Comparison of ENCODE assay signal across 31 cellular contexts in the genomic region with DNA sequence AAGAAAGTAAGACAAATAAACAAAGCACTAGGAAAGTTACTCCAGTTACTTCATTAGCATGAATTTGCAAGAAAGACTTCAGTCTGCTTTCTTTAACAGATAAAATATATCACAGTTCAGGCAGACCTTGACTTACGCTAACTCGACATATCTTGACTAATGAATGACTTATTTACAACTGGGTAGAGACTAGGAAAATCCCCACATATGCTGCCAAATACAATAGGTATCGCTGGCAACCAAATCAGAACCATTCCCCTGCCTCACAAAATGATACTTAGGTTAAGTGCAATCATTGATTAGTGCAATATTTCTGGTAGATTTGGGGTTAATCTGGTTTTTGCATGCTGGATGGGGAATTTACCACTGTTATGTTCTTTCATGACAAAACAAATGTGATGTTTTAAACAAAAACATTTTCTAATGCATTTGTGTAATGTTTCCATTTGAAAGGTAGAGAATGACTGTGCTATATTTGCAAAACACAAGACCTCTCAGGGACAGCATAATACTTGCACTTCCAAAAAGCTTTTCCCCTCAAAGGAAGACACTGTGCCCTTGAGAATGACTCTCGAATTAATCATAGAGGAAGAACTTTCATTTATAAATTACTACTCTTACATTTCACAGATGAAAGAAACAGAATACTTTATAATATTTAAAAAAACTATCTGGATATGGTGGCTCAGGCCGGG.
"Had no signal": no experiment of that assay in that cellular context is flagged by ENCODE, and none has a peak within 500 bp of the region (broad histone marks: within the 10 kb centered on the region; RNA-seq: fewer than 3 reads in every experiment).

No MANE protein-coding gene starts in this region.

- H3K27me3 Mint-ChIP-seq: activated CD8-positive, alpha-beta T cell treated with anti-CD3 and anti-CD28 coated beads for 36 hours; brain; natural killer cell treated with Interleukin-12 subunit alpha and Interleukin-12 subunit beta and Interleukin-15 and Interleukin-18, amount 100 ng/mL, for 72 hours; stimulated activated naive B cell treated with anti-CD40 and anti-IgM and Interleukin-4, amounts not matched to agents 10 μg/mL and 1 μg/mL and 100 μg/mL, for 72 hours; T-helper 17 cell had no signal

- H3K27ac ChIP-seq: cardiac muscle cell, coronary artery, dorsolateral prefrontal cortex, left lung, lower lobe of right lung, right lobe of liver, skin epidermis, stomach, thyroid gland, upper lobe of left lung, vagina had no signal

- H3K4me1 ChIP-seq: left lung, lower lobe of right lung, thyroid gland, upper lobe of left lung had no signal

- H3K36me3 Mint-ChIP-seq: natural killer cell treated with Interleukin-12 subunit alpha and Interleukin-12 subunit beta and Interleukin-15 and Interleukin-18, amount 100 ng/mL, for 72 hours; stimulated activated naive B cell treated with anti-CD40 and anti-IgM and Interleukin-4, amounts not matched to agents 10 μg/mL and 1 μg/mL and 100 μg/mL, for 72 hours had no signal

- H3K9me3 Mint-ChIP-seq: activated T-helper 2 cell treated with anti-CD3 and anti-CD28 coated beads, Interferon-gamma antibody, Interleukin-2, Interleukin-4, amounts not matched to agents 10 μg/mL and 5 μg/mL and 100 μg/mL, durations not matched to agents 14 hours and 24 hours and 36 hours had no signal

- H3K4me3 Mint-ChIP-seq: activated CD8-positive, alpha-beta T cell treated with anti-CD3 and anti-CD28 coated beads for 36 hours; brain; natural killer cell treated with Interleukin-12 subunit alpha and Interleukin-12 subunit beta and Interleukin-15 and Interleukin-18, amount 100 ng/mL, for 72 hours; stimulated activated naive B cell treated with anti-CD40 and anti-IgM and Interleukin-4, amounts not matched to agents 10 μg/mL and 1 μg/mL and 100 μg/mL, for 72 hours; T-helper 17 cell had no signal

- H3K9me3 ChIP-seq: lower lobe of right lung, mucosa of descending colon, right lobe of liver, thyroid gland, upper lobe of left lung, vagina had no signal

- H3K27ac Mint-ChIP-seq: activated CD8-positive, alpha-beta T cell treated with anti-CD3 and anti-CD28 coated beads for 36 hours; activated naive CD4-positive, alpha-beta T cell treated with anti-CD3 and anti-CD28 coated beads, Interleukin-2, amount 50 U/mL, for 72 hours; activated T-helper 2 cell treated with anti-CD3 and anti-CD28 coated beads, Interferon-gamma antibody, Interleukin-2, Interleukin-4, amounts not matched to agents 10 μg/mL and 5 μg/mL and 100 μg/mL, durations not matched to agents 14 hours and 24 hours and 36 hours; brain; natural killer cell treated with Interleukin-12 subunit alpha and Interleukin-12 subunit beta and Interleukin-15 and Interleukin-18, amount 100 ng/mL, for 72 hours; stimulated activated naive B cell treated with anti-CD40 and anti-IgM and Interleukin-4, amounts not matched to agents 10 μg/mL and 1 μg/mL and 100 μg/mL, for 72 hours; T-helper 17 cell had no signal

- DNase-seq: activated CD4-positive, alpha-beta T cell treated with anti-CD3 and anti-CD28 coated beads for 1 hour; activated CD4-positive, alpha-beta T cell treated with anti-CD3 and anti-CD28 coated beads, Interleukin-2, amount 50 U/mL, for 1 hour; activated CD8-positive, alpha-beta T cell treated with anti-CD3 and anti-CD28 coated beads for 36 hours; activated naive CD4-positive, alpha-beta T cell; activated T-cell treated with anti-CD3 and anti-CD28 coated beads, Interleukin-2, amount 50 U/mL, for 48 hours; aorta; dorsolateral prefrontal cortex; effector memory CD4-positive, alpha-beta T cell; foreskin fibroblast; head of caudate nucleus; hippocampal formation; kidney glomerular epithelial cell; left lung; lower lobe of right lung; mesenchymal stem cell; mucosa of descending colon; right lobe of liver; stimulated activated CD4-positive, alpha-beta T cell treated with anti-CD3 and anti-CD28 coated beads, Interleukin-1b, Interleukin-23, amount 100 ng/mL, for 48 hours; stimulated activated naive B cell treated with anti-CD40 and anti-IgM and Interleukin-4, amounts not matched to agents 10 μg/mL and 1 μg/mL and 100 μg/mL, for 72 hours; stomach; T-helper 17 cell; thyroid gland; upper lobe of left lung had no signal

- H3K27me3 ChIP-seq: cardiac muscle cell, dorsolateral prefrontal cortex, left lung, right lobe of liver, stomach, thyroid gland, upper lobe of left lung, vagina had no signal

- H3K4me3 ChIP-seq: cardiac muscle cell, coronary artery, dorsolateral prefrontal cortex, left lung, lower lobe of right lung, mucosa of descending colon, right lobe of liver, skin epidermis, stomach, thyroid gland, upper lobe of left lung, vagina had no signal

- ATAC-seq: activated CD8-positive, alpha-beta T cell treated with anti-CD3 and anti-CD28 coated beads for 36 hours; left lung; lower lobe of right lung; mucosa of descending colon; natural killer cell treated with Interleukin-12 subunit alpha and Interleukin-12 subunit beta and Interleukin-15 and Interleukin-18, amount 100 ng/mL, for 72 hours; stimulated activated naive B cell treated with anti-CD40 and anti-IgM and Interleukin-4, amounts not matched to agents 10 μg/mL and 1 μg/mL and 100 μg/mL, for 72 hours; T-helper 17 cell had no signal

- H3K4me1 Mint-ChIP-seq: stimulated activated naive B cell treated with anti-CD40 and anti-IgM and Interleukin-4, amounts not matched to agents 10 μg/mL and 1 μg/mL and 100 μg/mL, for 72 hours; T-helper 17 cell had no signal

- H3K36me3 ChIP-seq: cardiac muscle cell, left lung, lower lobe of right lung, right lobe of liver, stomach, thyroid gland, upper lobe of left lung, vagina had no signal
